Comparison of ENCODE assay signal across 15 cellular contexts in genomic region chr16:57955572-57955971, GRCh38. TPM values are rescaled to one million over a fixed set of nuclear protein-coding genes. Genes with fewer than 3 reads are reported as not detected.
A peak's percentile ranks its signal among the peaks of the same experiment; 100 is the strongest.
DNase-seq lines count a peak whose midpoint lies in the region; FAIRE-seq and TF ChIP-seq lines count a peak whose summit lies in the region.
"Had no signal": no experiment of that assay in that cellular context is flagged by ENCODE, and none has a peak within 500 bp of the region (broad histone marks: within the 10 kb centered on the region; RNA-seq: fewer than 3 reads in every experiment).

No MANE protein-coding gene starts in this region.

- H3K4me1 ChIP-seq in H1 (replicated peaks in 1 of 4; ENCODE audit: control insufficient read depth in 3 of 4, insufficient read depth in 4 of 4, low read length in 3 of 4) (peaks cover 0 to 10% (median 5%) of the 10 kb centered on the region in 4 experiments; a peak in 6 of 7 replicates), prostate gland (replicated peaks) (no peaks in the 10 kb centered on the region)

- no peak overlapping the region for H3K4me2 ChIP-seq in H1 (ENCODE audit: insufficient read depth in 1 of 2, low read depth in 2 of 2, low read length in 2 of 2)

- TF ChIP-seq POLR2A in H1 (IDR thresholded peaks at IDR 0.05; ENCODE audit: control extremely low read depth in 1 of 2, low read depth in 2 of 2, low read length in 2 of 2) (no peak), prostate gland (IDR thresholded peaks at IDR 0.05) (no peak)

- H3K27me3 ChIP-seq in H1 (replicated peaks in 1 of 4; ENCODE audit: control insufficient read depth in 3 of 4, extremely low read depth in 1 of 4, insufficient read depth in 3 of 4, low read length in 3 of 4) (no peaks in the 10 kb centered on the region; a peak in 1 of 7 replicates), prostate gland (replicated peaks; ENCODE audit: insufficient read depth) (no peaks in the 10 kb centered on the region)

- no peak overlapping the region for H2AK5ac ChIP-seq in H1 (ENCODE audit: low read depth, low read length)

- no peak for FAIRE-seq in H1 (lab: Jason Lieb, UNC)
- FAIRE-seq: GM12891 had no signal

- DNase-seq in HT-29 (ENCODE audit: low spot score) = peak; percentile 32
- peak; percentile 53 for DNase-seq in NCI-H82 (lab: John Stamatoyannopoulos, UW)
- no peak for DNase-seq in H1 (ENCODE audit: low read depth in 1 of 2, low spot score in 2 of 2)
- DNase-seq in prostate gland (ENCODE audit: low spot score) = peak; percentile 45
- DNase-seq in NCI-H345 (lab: John Stamatoyannopoulos, UW) = no peak
- no peak for DNase-seq in kidney tubule cell (ENCODE audit: low spot score)
- no peak for DNase-seq in HuH-7 (ENCODE audit: low spot score)
- DNase-seq: activated CD4-positive, alpha-beta T cell treated with anti-CD3 and anti-CD28 coated beads for 1 hour; activated naive CD8-positive, alpha-beta T cell treated with anti-CD3 and anti-CD28 coated beads, Interleukin-2, amount 10 ng/mL, durations not matched to agents 7 days and 5 days; immature natural killer cell; NCI-H1105 treated with DMSO at 0.1 percent for 48 hours had no signal

- no peaks in the 10 kb centered on the region for H3K79me2 ChIP-seq in H1 (ENCODE audit: control insufficient read depth in 1 of 2, insufficient read depth in 2 of 2, low read length in 2 of 2)

- WGBS in H1 (ENCODE audit: extremely low coverage in 1 of 2, insufficient coverage in 1 of 2, insufficient read length in 1 of 2, insufficient replicate concordance in 2 of 2, low coverage in 1 of 2, low lambda C conversion rate in 2 of 2, missing lambda C conversion rate in 1 of 2), 2 experiments = 85% methylated on average over 9 of the region's 9 CpGs; no CpG with 5 or more reads in 1 of the 2 experiments
- WGBS in prostate gland = 59% methylated on average over 9 of the region's 9 CpGs

- H2AFZ ChIP-seq in H1 (ENCODE audit: low read length) = no peak overlapping the region

- CTCF ChIA-PET in H1 (lab: Charles Lee; ENCODE audit: partially characterized antibody) = interaction anchor here (1.2 to 5.6 kb wide), 7 partner anchors 10 to 195 kb away, joined by 3 to 40 read pairs (median 10); partner anchors contain the start of genes USB1 and ZNF319

- H4K20me1 ChIP-seq in H1 (replicated peaks in 1 of 2; ENCODE audit: control insufficient read depth in 1 of 2, insufficient read depth in 2 of 2, low read length in 2 of 2) = no peaks in the 10 kb centered on the region

- TF ChIP-seq CTCF in H1 (IDR thresholded peaks at IDR 0.05; ENCODE audit: control extremely low read depth in 1 of 3, insufficient read depth in 1 of 3, low read depth in 1 of 3, low read length in 3 of 3) (peak in 2 of 3 experiments; percentile 5 to 12; a peak in 2 of 4 replicates), prostate gland (IDR thresholded peaks at IDR 0.05) (peak in 1 of 4 experiments; percentile 27)

- no peak overlapping the region for H3K9ac ChIP-seq in H1 (replicated peaks in 1 of 4; ENCODE audit: extremely low read depth in 1 of 4, low read depth in 3 of 4, low read length in 3 of 4)

- H3K4me3 ChIP-seq in H1 (ENCODE audit: extremely low read depth in 1 of 4, insufficient read depth in 2 of 4, low read depth in 3 of 4, low read length in 4 of 4) (no peak overlapping the region), prostate gland (no peak overlapping the region)
- H3K4me3 ChIP-seq: mucosa of descending colon, thoracic aorta had no signal

- H3K23ac ChIP-seq in H1 (ENCODE audit: insufficient read length) = no peak overlapping the region

- no peak overlapping the region for H3K56ac ChIP-seq in H1 (replicated peaks; ENCODE audit: insufficient read length, low read depth, low read length)

- H3K27ac ChIP-seq in H1 (ENCODE audit: low read depth, low read length) (no peak overlapping the region; the same call in 1 of the 2 replicates), prostate gland (no peak overlapping the region)
- H3K27ac ChIP-seq: C4-2B, thoracic aorta had no signal

- H2BK5ac ChIP-seq in H1 (ENCODE audit: low read depth, low read length) = no peak overlapping the region

- H3K36me3 ChIP-seq in H1 (ENCODE audit: control insufficient read depth in 2 of 4, insufficient read depth in 4 of 4, low read length in 3 of 4) (no peaks in the 10 kb centered on the region), prostate gland (no peaks in the 10 kb centered on the region)
- H3K36me3 ChIP-seq: thoracic aorta had no signal

- no peak for TF ChIP-seq EP300 in H1 (IDR thresholded peaks at IDR 0.05; ENCODE audit: borderline replicate concordance in 1 of 2, low read depth in 2 of 2, low read length in 2 of 2)

- H4K5ac ChIP-seq in H1 (ENCODE audit: insufficient read length, low read depth, low read length) = no peak overlapping the region

- POLR2A ChIA-PET in H1 (lab: Charles Lee; ENCODE audit: partially characterized antibody) = interaction anchor here (1.2 to 1.5 kb wide), 2 partner anchors 10 to 29 kb away, joined by 3 read pairs; no protein-coding TSS in a partner anchor

- no peak overlapping the region for H3K18ac ChIP-seq in H1 (ENCODE audit: extremely low read depth, low read length)

- no peak overlapping the region for H2BK20ac ChIP-seq in H1 (ENCODE audit: low read length)

- no peaks in the 10 kb centered on the region for H3K23me2 ChIP-seq in H1 (ENCODE audit: low read depth, low read length)

- H3K9me3 ChIP-seq in H1 (ENCODE audit: insufficient read depth in 2 of 2, low read depth in 1 of 2, low read length in 1 of 2) (no peaks in the 10 kb centered on the region), prostate gland (no peaks in the 10 kb centered on the region)
- H3K9me3 ChIP-seq: mucosa of descending colon, thoracic aorta had no signal

- no peak for TF ChIP-seq RAD21 in H1 (IDR thresholded peaks at IDR 0.05 in 1 of 2, conservative IDR thresholded peaks at IDR 0.05 in 1 of 2; ENCODE audit: low read depth in 2 of 2, low read length in 2 of 2)

- H4K8ac ChIP-seq in H1 (ENCODE audit: extremely low read depth, insufficient read depth, low read length) = no peak overlapping the region

- no peaks in the 10 kb centered on the region for H3K79me1 ChIP-seq in H1 (ENCODE audit: low read depth, low read length)

- no peak overlapping the region for H2BK15ac ChIP-seq in H1 (ENCODE audit: low read length)

- H3K14ac ChIP-seq in H1 (ENCODE audit: insufficient read length) = no peak overlapping the region

- intact Hi-C loops in prostate gland (cut with DNase I) = no loop called here

- H2BK12ac ChIP-seq in H1 (ENCODE audit: low read depth, low read length) = no peak overlapping the region

- no peak overlapping the region for H2BK120ac ChIP-seq in H1 (replicated peaks; ENCODE audit: low read depth, low read length)

- H3K4ac ChIP-seq in H1 (replicated peaks; ENCODE audit: insufficient read length, low read depth, low read length) = no peak overlapping the region

- H4K91ac ChIP-seq in H1 (replicated peaks; ENCODE audit: insufficient read length, low read length) = no peak overlapping the region

TF ChIP-seq in H1, 55 proteins besides CTCF, POLR2A, EP300 and RAD21 (continues in another document):
- TF ChIP-seq JUND (IDR thresholded peaks at IDR 0.05; ENCODE audit: low read length) (no peak), SP1 (IDR thresholded peaks at IDR 0.05; ENCODE audit: low read depth, low read length) (no peak), RBBP5 (IDR thresholded peaks at IDR 0.05; ENCODE audit: borderline replicate concordance, low read depth, low read length) (no peak), EZH2 (IDR thresholded peaks at IDR 0.05; ENCODE audit: low read depth, low read length, severe bottlenecking) (no peak), ATF3 (IDR thresholded peaks at IDR 0.05; ENCODE audit: insufficient read depth, low read depth, low read length) (no peak)

RNA-seq across cellular contexts. Expression of gene CNGB1, which starts 15.4 kb away (rescaled TPM):
- not detected in 2 replicates for total RNA-seq in HT-29 (2014; rRNA removed; shearing (Covaris generic))
- total RNA-seq in H1 (2021; fragmentation: NEBNext Ultra II Directional; extraction: Animal tissue kit (Norgen Biotek cat#: 25700)) = not detected in 2 replicates
- not detected in 2 replicates for polyA plus RNA-seq in H1 (2011; rRNA removed)
- 0.09 TPM for polyA plus RNA-seq in H1 (2011; cell fraction: cytosol; rRNA removed)
- polyA plus RNA-seq in H1 (2011; cell fraction: nucleus; rRNA removed) = 0.03 TPM
- not detected in 4 replicates for polyA plus RNA-seq in H1 (2012, experiment 1 of 2)
- polyA plus RNA-seq in H1 (2012, experiment 2 of 2) = not detected
- under 0.01 TPM for polyA plus RNA-seq in H1 (2013, experiment 1 of 2)
- polyA plus RNA-seq in H1 (2013, experiment 2 of 2) = 0.02 TPM
- not detected in 2 replicates for polyA minus RNA-seq in H1 (2011; rRNA and poly(A)+ RNA removed)
- polyA minus RNA-seq in H1 (2011; cell fraction: cytosol; rRNA and poly(A)+ RNA removed) = not detected
- polyA minus RNA-seq in H1 (2011; cell fraction: nucleus; rRNA and poly(A)+ RNA removed) = not detected
- under 1 TPM in 1 of 2 donors, not detected in 1; 0.34 TPM for total RNA-seq in prostate gland
- total RNA-seq: activated naive CD8-positive, alpha-beta T cell treated with anti-CD3 and anti-CD28 coated beads, Interleukin-2, amount 10 ng/mL, durations not matched to agents 7 days and 5 days; thoracic aorta had no signal
- polyA plus RNA-seq: immature natural killer cell had no signal

RNA-seq across cellular contexts. Expression of gene ZNF319, which starts 44.9 kb away (rescaled TPM):
- total RNA-seq in HT-29 (2014; rRNA removed; shearing (Covaris generic)) = 1.5 and 2.0 TPM in 2 replicates
- 5.0 and 5.5 TPM in 2 replicates for total RNA-seq in H1 (2021; fragmentation: NEBNext Ultra II Directional; extraction: Animal tissue kit (Norgen Biotek cat#: 25700))
- 3.3 and 5.5 TPM in 2 replicates for polyA plus RNA-seq in H1 (2011; rRNA removed)
- polyA plus RNA-seq in H1 (2011; cell fraction: cytosol; rRNA removed) = 3.2 TPM
- 6.8 TPM for polyA plus RNA-seq in H1 (2011; cell fraction: nucleus; rRNA removed)
- 2.8 to 3.7 TPM (median 3.5 TPM) in 4 replicates for polyA plus RNA-seq in H1 (2012, experiment 1 of 2)
- polyA plus RNA-seq in H1 (2012, experiment 2 of 2) = 3.1 TPM
- 4.2 TPM for polyA plus RNA-seq in H1 (2013, experiment 1 of 2)
- 4.9 TPM for polyA plus RNA-seq in H1 (2013, experiment 2 of 2)
- 5.2 and 6.1 TPM in 2 replicates for polyA minus RNA-seq in H1 (2011; rRNA and poly(A)+ RNA removed)
- polyA minus RNA-seq in H1 (2011; cell fraction: cytosol; rRNA and poly(A)+ RNA removed) = 5.2 TPM
- polyA minus RNA-seq in H1 (2011; cell fraction: nucleus; rRNA and poly(A)+ RNA removed) = 6.0 TPM
- 10 to 100 TPM in 1 of 2 donors, 1 to 10 TPM in 1; 7.6 to 12.9 TPM for total RNA-seq in prostate gland

RNA-seq across cellular contexts. Expression of gene USB1, which starts 45.6 kb away (rescaled TPM):
- 18.8 and 24.4 TPM in 2 replicates for total RNA-seq in HT-29 (2014; rRNA removed; shearing (Covaris generic))
- total RNA-seq in H1 (2021; fragmentation: NEBNext Ultra II Directional; extraction: Animal tissue kit (Norgen Biotek cat#: 25700)) = 65.4 and 72.9 TPM in 2 replicates
- polyA plus RNA-seq in H1 (2011; rRNA removed) = 75.9 and 81.0 TPM in 2 replicates
- polyA plus RNA-seq in H1 (2011; cell fraction: cytosol; rRNA removed) = 70.6 TPM
- 50.0 TPM for polyA plus RNA-seq in H1 (2011; cell fraction: nucleus; rRNA removed)
- 66.1 to 74.2 TPM (median 69.6 TPM) in 4 replicates for polyA plus RNA-seq in H1 (2012, experiment 1 of 2)
- polyA plus RNA-seq in H1 (2012, experiment 2 of 2) = 55.9 TPM
- polyA plus RNA-seq in H1 (2013, experiment 1 of 2) = 47.0 TPM
- polyA plus RNA-seq in H1 (2013, experiment 2 of 2) = 48.2 TPM
- 59.7 and 77.6 TPM in 2 replicates for polyA minus RNA-seq in H1 (2011; rRNA and poly(A)+ RNA removed)
- polyA minus RNA-seq in H1 (2011; cell fraction: cytosol; rRNA and poly(A)+ RNA removed) = 85.1 TPM
- polyA minus RNA-seq in H1 (2011; cell fraction: nucleus; rRNA and poly(A)+ RNA removed) = 41.5 TPM
- 10 to 100 TPM; 22.6 to 74.1 TPM for total RNA-seq in prostate gland

Comparison
In these comparisons a context has a peak if more than half of its experiments do, and no peak if none do; other contexts are left out.
1. DNase-seq: peak in HT-29 (single experiment), NCI-H82 (single experiment) and prostate gland (single experiment); none in H1 (0 of 2), NCI-H345 (single experiment), kidney tubule cell (single experiment) and HuH-7 (single experiment).